ENCODE assay signal across 8 cellular contexts in the genomic region with DNA sequence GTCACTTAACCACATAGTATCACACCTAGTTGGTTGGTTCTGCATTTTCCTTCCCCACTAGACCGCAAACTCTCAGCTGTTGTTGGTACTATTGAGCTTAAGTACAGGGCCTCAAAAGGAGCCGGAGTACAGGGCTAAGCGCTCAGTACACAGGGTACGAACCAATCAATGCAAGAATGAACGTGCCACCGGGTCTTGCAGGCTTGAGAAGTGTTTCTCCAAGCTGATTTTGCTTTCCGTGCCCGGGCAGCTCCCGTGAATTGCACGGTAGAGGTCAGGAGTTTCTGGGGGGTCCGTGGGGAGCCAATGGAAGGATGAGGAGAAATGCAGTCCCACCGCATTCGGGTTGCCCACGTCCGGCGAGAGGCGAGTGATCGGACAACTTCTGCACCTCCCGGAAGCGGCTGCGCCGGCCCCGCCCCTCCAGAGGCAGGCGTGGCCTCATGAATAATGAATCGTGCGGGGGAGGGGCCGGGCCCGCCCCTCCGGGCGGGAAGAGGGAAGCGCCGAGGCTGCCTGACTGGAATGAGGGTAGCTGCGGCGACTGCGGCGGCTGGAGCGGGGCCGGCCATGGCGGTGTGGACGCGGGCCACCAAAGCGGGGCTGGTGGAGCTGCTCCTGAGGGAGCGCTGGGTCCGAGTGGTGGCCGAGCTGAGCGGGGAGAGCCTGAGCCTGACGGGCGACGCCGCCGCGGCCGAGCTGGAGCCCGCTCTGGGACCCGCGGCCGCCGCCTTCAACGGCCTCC. TPM values are rescaled to one million over a fixed set of nuclear protein-coding genes. Genes with fewer than 3 reads are reported as not detected.
DNase-seq lines count a peak whose midpoint lies in the region; ATAC-seq lines count a peak whose summit lies in the region.

SNTB2 (plus strand) TSS at position 523 of the 745 bp plus-strand sequence; CDS start at position 526, 3 bp downstream.

- no peaks in the 10 kb centered on the region for H3K27me3 Mint-ChIP-seq in activated CD4-positive, alpha-beta T cell treated with anti-CD3 and anti-CD28 coated beads, Interleukin-2, amount 10 ng/mL, durations not matched to agents 24 days and 14 days

- DNase-seq in Ammon's horn (ENCODE audit: low spot score) (peak; percentile 91), NCI-H510A treated with DMSO at 0.1 percent for 48 hours (lab: John Stamatoyannopoulos, UW) (peak; percentile 64), cortex of kidney (lab: John Stamatoyannopoulos, UW) (peak; percentile 28), left kidney (ENCODE audit: low read depth, low spot score) (peak; percentile 98)
- DNase-seq in activated CD4-positive, alpha-beta T cell treated with anti-CD3 and anti-CD28 coated beads, Interleukin-2, amount 10 ng/mL, durations not matched to agents 24 days and 14 days = peak; percentile 97
- peak; percentile 85 to 88 for DNase-seq in stimulated activated CD4-positive, alpha-beta T cell treated with anti-CD3 and anti-CD28 coated beads, Interleukin-2, amount 100 ng/mL, for 24 hours

- H3K27ac Mint-ChIP-seq in activated CD4-positive, alpha-beta T cell treated with anti-CD3 and anti-CD28 coated beads, Interleukin-2, amount 10 ng/mL, durations not matched to agents 24 days and 14 days = peak within 1 kb of the TSS; percentile 98

- intact Hi-C loops in activated CD4-positive, alpha-beta T cell treated with anti-CD3 and anti-CD28 coated beads, Interleukin-2, amount 10 ng/mL, durations not matched to agents 24 days and 14 days (cut with micrococcal nuclease) = loop anchor here (1.0 to 5.0 kb wide), 4 partner anchors 17 to 124 kb away; partner anchors contain the start of genes CHTF8, UTP4 and VPS4A

- no peaks in the 10 kb centered on the region for H3K9me3 Mint-ChIP-seq in activated CD4-positive, alpha-beta T cell treated with anti-CD3 and anti-CD28 coated beads, Interleukin-2, amount 10 ng/mL, durations not matched to agents 24 days and 14 days

- H3K4me3 Mint-ChIP-seq in activated CD4-positive, alpha-beta T cell treated with anti-CD3 and anti-CD28 coated beads, Interleukin-2, amount 10 ng/mL, durations not matched to agents 24 days and 14 days = peak within 1 kb of the TSS; percentile 96

- peaks cover 47% of the 10 kb centered on the region for H3K4me1 Mint-ChIP-seq in activated CD4-positive, alpha-beta T cell treated with anti-CD3 and anti-CD28 coated beads, Interleukin-2, amount 10 ng/mL, durations not matched to agents 24 days and 14 days

- H3K36me3 Mint-ChIP-seq in activated CD4-positive, alpha-beta T cell treated with anti-CD3 and anti-CD28 coated beads, Interleukin-2, amount 10 ng/mL, durations not matched to agents 24 days and 14 days (ENCODE audit: low read depth) = peaks cover 25% of the 10 kb centered on the region

- peak; percentile 71 for ATAC-seq in GM19025 (IDR thresholded peaks at IDR 0.05; ENCODE audit: low read depth, unreplicated experiment)
- ATAC-seq in HG03280 (IDR thresholded peaks at IDR 0.05; ENCODE audit: unreplicated experiment) = peak; percentile 69

RNA-seq across cellular contexts. Expression of gene SNTB2, which starts in this region (rescaled TPM):
- 21.4 and 23.3 TPM in 2 replicates for total RNA-seq in activated CD4-positive, alpha-beta T cell treated with anti-CD3 and anti-CD28 coated beads, Interleukin-2, amount 10 ng/mL, durations not matched to agents 24 days and 14 days

Comparison
In these comparisons a context has a peak if more than half of its experiments do, and no peak if none do; other contexts are left out.
1. Peak in every context shown above with its lines: DNase-seq and ATAC-seq.
2. DNase-seq: peak in every context shown above with its lines; median percentile 98 in left kidney; 97 in activated CD4-positive, alpha-beta T cell treated with anti-CD3 and anti-CD28 coated beads, Interleukin-2, amount 10 ng/mL, durations not matched to agents 24 days and 14 days; 91 in Ammon's horn; 86 in stimulated activated CD4-positive, alpha-beta T cell treated with anti-CD3 and anti-CD28 coated beads, Interleukin-2, amount 100 ng/mL, for 24 hours; 64 in NCI-H510A treated with DMSO at 0.1 percent for 48 hours; 28 in cortex of kidney.